Comparison of ENCODE assay signal across 24 cellular contexts in genomic region chr6:29999426-29999825, GRCh38. TPM values are rescaled to one million over a fixed set of nuclear protein-coding genes. Genes with fewer than 3 reads are reported as not detected.
DNase-seq lines count a peak whose midpoint lies in the region; ATAC-seq, FAIRE-seq and TF ChIP-seq lines count a peak whose summit lies in the region.
"Had no signal": no experiment of that assay in that cellular context is flagged by ENCODE, and none has a peak within 500 bp of the region (broad histone marks: within the 10 kb centered on the region; RNA-seq: fewer than 3 reads in every experiment).

No MANE protein-coding gene starts in this region.

- H3K79me2 ChIP-seq in K562 (ENCODE audit: control insufficient read depth, insufficient read depth, low read length) (no peaks in the 10 kb centered on the region), parathyroid adenoma (no peaks in the 10 kb centered on the region)

- H3K9me3 Mint-ChIP-seq in HFFc6: no peaks in the 10 kb centered on the region
- H3K9me3 Mint-ChIP-seq: CD8-positive, alpha-beta memory T cell had no signal

- no peak overlapping the region for H2AFZ ChIP-seq in K562 (ENCODE audit: low read depth, low read length)
- peak overlapping the region; percentile 6 for H2AFZ ChIP-seq in parathyroid adenoma
- H2AFZ ChIP-seq: GM23248 had no signal

- in situ Hi-C loops in K562 (cut with MboI): loop anchor here (5.0 kb wide), 1 partner anchor 152 kb away; no protein-coding TSS in a partner anchor

- H3K9me3 ChIP-seq in K562 (replicated peaks; ENCODE audit: control insufficient read depth, insufficient read depth, low read depth, low read length) (no peaks in the 10 kb centered on the region), parathyroid adenoma (ENCODE audit: control insufficient read depth, low read length) (no peaks in the 10 kb centered on the region), tibial nerve (no peaks in the 10 kb centered on the region)

- no TSS peak for BruUV-seq in K562 (replicated peaks; lab: Mats Ljungman, UMichigan)

- H4K20me1 ChIP-seq in K562 (replicated peaks; ENCODE audit: control insufficient read depth, insufficient read depth, low read length): no peaks in the 10 kb centered on the region; the same call in 1 of the 2 replicates

- 17% methylated on average over 1 of the region's 1 CpG for WGBS in K562 (ENCODE audit: insufficient coverage, low coverage, missing lambda C conversion rate)
- WGBS in tibial nerve, 2 donors: 82 to 96% methylated on average over 1 of the region's 1 CpG

- DNase-seq in NCI-H748 (lab: John Stamatoyannopoulos, UW; ENCODE audit: unreplicated experiment) (peak; percentile 7), NCI-H748 treated with DMSO at 0.1 percent for 48 hours (lab: John Stamatoyannopoulos, UW) (no peak), K562 (ENCODE audit: extremely low read depth in 1 of 4, low spot score in 3 of 4) (no peak), mesenteric fat pad (ENCODE audit: low spot score) (peak; percentile 41), HFFc6 (no peak), tibial nerve (ENCODE audit: low spot score in 2 of 2) (no peak)
- DNase-seq: 8988T; C1 segment of cervical spinal cord; CD4-positive, CD25-positive, alpha-beta regulatory T cell; CD8-positive, alpha-beta memory T cell; COR-L47; DMS 273 treated with DMSO at 0.1 percent for 48 hours; DMS53; DND-41; GM23248; HCEC 1CT; IMR-90; KBM-7 had no signal

- TF ChIP-seq EP300 in K562 (IDR thresholded peaks at IDR 0.05; ENCODE audit: low read length): no peak
- TF ChIP-seq EP300 in tibial nerve (IDR thresholded peaks at IDR 0.05): no peak

- H3K27me3 ChIP-seq in K562 (ENCODE audit: control insufficient read depth in 2 of 2, insufficient read depth in 2 of 2, low read length in 2 of 2) (peaks cover 3 to 7% of the 10 kb centered on the region in 2 experiments; a peak in 2 of 5 replicates), parathyroid adenoma (ENCODE audit: control insufficient read depth, insufficient read depth, low read length) (no peaks in the 10 kb centered on the region), tibial nerve (no peaks in the 10 kb centered on the region)

- ATAC-seq in K562 (no peak), GM21526 (IDR thresholded peaks at IDR 0.05; ENCODE audit: low FRiP score, unreplicated experiment) (no peak)

- H3K36me3 ChIP-seq in K562 (ENCODE audit: control insufficient read depth, insufficient read depth, low read length): no peaks in the 10 kb centered on the region
- no peaks in the 10 kb centered on the region for H3K36me3 ChIP-seq in parathyroid adenoma (ENCODE audit: control insufficient read depth, insufficient read depth, low read length)
- H3K36me3 ChIP-seq in tibial nerve: no peaks in the 10 kb centered on the region

- POLR2A ChIA-PET in K562 (lab: Yijun Ruan, JAX): no interaction called here

- CTCF ChIA-PET in K562 (lab: Yijun Ruan, JAX; ENCODE audit: low intra/inter-chr PET ratio): no interaction called here

- H3K4me1 ChIP-seq in K562 (replicated peaks in 1 of 2; ENCODE audit: control insufficient read depth in 2 of 2, insufficient read depth in 2 of 2, low read length in 2 of 2) (no peaks in the 10 kb centered on the region), parathyroid adenoma (peaks cover 26% of the 10 kb centered on the region), tibial nerve (no peaks in the 10 kb centered on the region)

- H3K36me3 Mint-ChIP-seq in HFFc6 (ENCODE audit: low read depth): no peaks in the 10 kb centered on the region
- H3K36me3 Mint-ChIP-seq: CD4-positive, CD25-positive, alpha-beta regulatory T cell had no signal

- H3K9ac ChIP-seq in K562 (ENCODE audit: insufficient read depth in 1 of 2, low read depth in 2 of 2, low read length in 2 of 2): no peak overlapping the region
- no peak overlapping the region for H3K9ac ChIP-seq in parathyroid adenoma
- H3K9ac ChIP-seq: GM23248 had no signal

- H3K27me3 Mint-ChIP-seq in HFFc6 (ENCODE audit: insufficient read depth): peaks cover 20% of the 10 kb centered on the region

- H3K9me1 ChIP-seq in K562 (ENCODE audit: control insufficient read depth, insufficient read depth, low read length): no peaks in the 10 kb centered on the region

- no peak for TF ChIP-seq RAD21 in K562 (CRISPR knock-in tag; conservative IDR thresholded peaks at IDR 0.05 in 1 of 2, IDR thresholded peaks at IDR 0.05 in 1 of 2)

- no peak for TF ChIP-seq CTCF in K562 (IDR thresholded peaks at IDR 0.05 in 2 of 3, conservative IDR thresholded peaks at IDR 0.05 in 1 of 3; ENCODE audit: insufficient read depth in 2 of 3, low read depth in 1 of 3, low read length in 3 of 3)
- TF ChIP-seq CTCF in parathyroid adenoma (IDR thresholded peaks at IDR 0.05): no peak
- no peak for TF ChIP-seq CTCF in HFFc6 (IDR thresholded peaks at IDR 0.05)
- no peak for TF ChIP-seq CTCF in tibial nerve (IDR thresholded peaks at IDR 0.05)

- H3K4me3 ChIP-seq in K562 (no peak overlapping the region), parathyroid adenoma (ENCODE audit: low read depth, low read length) (no peak overlapping the region), tibial nerve (no peak overlapping the region)
- H3K4me3 ChIP-seq: GM23248 had no signal

- no peaks in the 10 kb centered on the region for H3K4me1 Mint-ChIP-seq in HFFc6 (ENCODE audit: low read depth)

- H3K4me3 Mint-ChIP-seq in HFFc6: no peak overlapping the region
- H3K4me3 Mint-ChIP-seq: CD4-positive, CD25-positive, alpha-beta regulatory T cell; CD8-positive, alpha-beta memory T cell had no signal

- intact Hi-C loops in K562 (cut with micrococcal nuclease): no loop called here

- H3K27ac ChIP-seq in K562 (ENCODE audit: extremely low read depth, low read depth, low read length) (no peak overlapping the region), parathyroid adenoma (peak overlapping the region; percentile 78), tibial nerve (no peak overlapping the region)
- H3K27ac ChIP-seq: GM23248 had no signal

- no peak overlapping the region for H3K27ac Mint-ChIP-seq in HFFc6

- H3K4me2 ChIP-seq in K562 (ENCODE audit: insufficient read depth, low read length) (no peak overlapping the region), parathyroid adenoma (ENCODE audit: low read length) (no peak overlapping the region)

- no peak for FAIRE-seq in K562 (lab: Jason Lieb, UNC)
- FAIRE-seq: G401.6, GM12891, H54, HTR-8/SVneo had no signal

- TF ChIP-seq POLR2A in K562 (conservative IDR thresholded peaks at IDR 0.05) (no peak), tibial nerve (IDR thresholded peaks at IDR 0.05) (no peak)

TF ChIP-seq in K562, 482 proteins besides CTCF, POLR2A, EP300 and RAD21:
- TF ChIP-seq L3MBTL2 (IDR thresholded peaks at IDR 0.05) (no peak), ETV1 (tag; conservative IDR thresholded peaks at IDR 0.05; ENCODE audit: low read depth) (no peak), RFX1 (IDR thresholded peaks at IDR 0.05) (peak; percentile 63), ZC3H11A (IDR thresholded peaks at IDR 0.05; ENCODE audit: low read depth, low read length) (no peak)

RNA-seq across cellular contexts. Expression of gene HLA-A, which starts 57.1 kb away (rescaled TPM):
- not detected in 2 replicates for total RNA-seq in K562 (2011; cell fraction: chromatin; rRNA removed; ENCODE audit: low replicate concordance)
- not detected in 2 replicates for total RNA-seq in K562 (2011; cell fraction: nucleolus; rRNA removed)
- not detected in 2 replicates for total RNA-seq in K562 (2011; cell fraction: nucleoplasm; rRNA removed)
- total RNA-seq in K562 (2014; rRNA removed): not detected in 2 replicates
- total RNA-seq in K562 (2014; rRNA removed; fragmentation: Illumina TruSeq; extraction: Trizol): not detected in 2 replicates
- total RNA-seq in K562 (2015; rRNA removed; fragmentation: Illumina TruSeq; extraction: Trizol): not detected in 2 replicates
- 3.3 and 4.5 TPM in 2 replicates for total RNA-seq in K562 (2021)
- polyA plus RNA-seq in K562 (2011; rRNA removed): not detected in 2 replicates
- polyA plus RNA-seq in K562 (2011; cell fraction: cytosol; rRNA removed): 0.04 and 0.09 TPM in 2 replicates
- not detected in 2 replicates for polyA plus RNA-seq in K562 (2011; cell fraction: nucleus; rRNA removed)
- polyA plus RNA-seq in K562 (2012): 0.04 and 0.15 TPM in 2 replicates
- polyA plus RNA-seq in K562 (2014; fragmentation: Illumina TruSeq; extraction: Trizol): not detected in 2 replicates
- not detected for polyA plus RNA-seq in K562 (2014; fragmentation: Nextera tagmentation; extraction: Ambion mirVana)
- 0.09 and 0.46 TPM in 2 replicates for polyA plus RNA-seq in K562 (2014; rRNA removed)
- polyA minus RNA-seq in K562 (2011; rRNA and poly(A)+ RNA removed): 0.27 TPM in 1 of 2 replicates, not detected in the other
- polyA minus RNA-seq in K562 (2011; cell fraction: cytosol; rRNA and poly(A)+ RNA removed): 3.5 and 8.9 TPM in 2 replicates
- 0.78 and 1.1 TPM in 2 replicates for polyA minus RNA-seq in K562 (2011; cell fraction: nucleus; rRNA and poly(A)+ RNA removed)
- 526 TPM for total RNA-seq in mesenteric fat pad
- total RNA-seq in HFFc6 (2021; fragmentation: NEBNext Ultra II Directional; extraction: Animal tissue kit (Norgen Biotek cat#: 25700)): 100 to 1,000 TPM; 116 to 159 (median 149) TPM
- 100 to 1,000 TPM; 219 to 566 (median 521) TPM for total RNA-seq in tibial nerve

Comparison
In these comparisons a context has a peak if more than half of its experiments do, and no peak if none do; other contexts are left out.
1. DNase-seq: peak in NCI-H748 (single experiment) and mesenteric fat pad (single experiment); none in NCI-H748 treated with DMSO at 0.1 percent for 48 hours (single experiment), K562 (0 of 4), HFFc6 (single experiment) and tibial nerve (0 of 2).
2. RNA of gene HLA-A, which starts 57.1 kb away (total RNA-seq): 219 to 566 TPM in tibial nerve, 526 TPM in mesenteric fat pad (single experiment) and 116 to 159 TPM in HFFc6; 3.3 to 4.5 TPM in K562; every median in the first group is over 10 times any median in the second.